19 cellular contexts compared by ENCODE assay signal in genomic region chr2:830419-831224, GRCh38.
DNase-seq lines count a peak whose midpoint lies in the region; ATAC-seq and TF ChIP-seq lines count a peak whose summit lies in the region.
"Had no signal": no experiment of that assay in that cellular context is flagged by ENCODE, and none has a peak within 500 bp of the region (broad histone marks: within the 10 kb centered on the region; RNA-seq: fewer than 3 reads in every experiment).

No MANE protein-coding gene starts in this region.

- H3K27me3 ChIP-seq in H7 (ENCODE audit: control insufficient read depth, insufficient read depth, low read length) (no peaks in the 10 kb centered on the region; the same call in 1 of the 2 replicates), neural progenitor cell (no peaks in the 10 kb centered on the region), tibial artery (peaks cover 0 to 4% of the 10 kb centered on the region in 2 donors)
- H3K27me3 ChIP-seq: BE2C had no signal

- ATAC-seq in WTC11: peak; percentile 82
- ATAC-seq: A549; CD8-positive, alpha-beta T cell; HCT116; K562 had no signal

- H3F3A ChIP-seq in neural progenitor cell (ENCODE audit: low read depth): no peaks in the 10 kb centered on the region

- no peak overlapping the region for H3K27ac ChIP-seq in neural progenitor cell
- H3K27ac ChIP-seq in tibial artery: no peak overlapping the region
- H3K27ac ChIP-seq: A549, C4-2B, HL-60 had no signal

- H3K4me3 Mint-ChIP-seq in WTC11: no peak overlapping the region
- H3K4me3 Mint-ChIP-seq in neural progenitor cell: no peak overlapping the region
- H3K4me3 Mint-ChIP-seq: CD8-positive, alpha-beta T cell had no signal

- H3K36me3 ChIP-seq in H7 (replicated peaks; ENCODE audit: control insufficient read depth, insufficient read depth, low read length) (no peaks in the 10 kb centered on the region), neural progenitor cell (no peaks in the 10 kb centered on the region), tibial artery (no peaks in the 10 kb centered on the region)
- H3K36me3 ChIP-seq: BE2C had no signal

- H3K4me3 ChIP-seq in H7 (ENCODE audit: insufficient read depth, low read depth, low read length) (no peak overlapping the region), neural progenitor cell (no peak overlapping the region), tibial artery (no peak overlapping the region)
- H3K4me3 ChIP-seq: A549, K562 had no signal

- no peak overlapping the region for H2AFZ ChIP-seq in neural progenitor cell (replicated peaks)

- no peaks in the 10 kb centered on the region for H3K79me2 ChIP-seq in neural progenitor cell (ENCODE audit: low read depth)

- H4K20me1 ChIP-seq in neural progenitor cell (ENCODE audit: low read depth): no peaks in the 10 kb centered on the region

- H3K9ac ChIP-seq in neural progenitor cell: no peak overlapping the region

- TF ChIP-seq CTCF in WTC11 (IDR thresholded peaks at IDR 0.05) (no peak), neural progenitor cell (IDR thresholded peaks at IDR 0.05) (no peak), tibial artery (IDR thresholded peaks at IDR 0.05) (no peak)

- H3K4me1 Mint-ChIP-seq in WTC11: peaks cover 26% of the 10 kb centered on the region
- peaks cover 2% of the 10 kb centered on the region for H3K4me1 Mint-ChIP-seq in neural progenitor cell

- intact Hi-C loops in tibial artery (cut with DNase I; ENCODE audit: low total_unique reads): no loop called here

- peaks cover 8% of the 10 kb centered on the region; the same call in 1 of the 2 replicates for H3K9me3 Mint-ChIP-seq in WTC11
- no peaks in the 10 kb centered on the region for H3K9me3 Mint-ChIP-seq in neural progenitor cell
- H3K9me3 Mint-ChIP-seq: CD8-positive, alpha-beta T cell had no signal

- peak; percentile 39 for DNase-seq in H7
- DNase-seq in WTC11 (ENCODE audit: low spot score): no peak
- no peak for DNase-seq in neural progenitor cell (ENCODE audit: low spot score)
- DNase-seq in NCI-H2196 treated with DMSO at 0.1 percent for 48 hours (lab: John Stamatoyannopoulos, UW; ENCODE audit: unreplicated experiment): no peak
- DNase-seq in tibial artery: no peak
- no peak for DNase-seq in activated CD4-positive, alpha-beta T cell treated with anti-CD3 and anti-CD28 coated beads for 1 hour
- DNase-seq: BE2C; CD8-positive, alpha-beta T cell; COR-L47; DMS153; DMS79 treated with DMSO at 0.1 percent for 48 hours; EL; GDM1; GOT3 had no signal

- H3K4me2 ChIP-seq in neural progenitor cell: no peak overlapping the region
- H3K4me2 ChIP-seq: A549 had no signal

- CTCF ChIA-PET in WTC11 (lab: Charles Lee): interaction anchor here (0.5 to 1.4 kb wide), 4 partner anchors 101 to 982 kb away, joined by 3 to 5 read pairs (median 4); no protein-coding TSS in a partner anchor

- POLR2A ChIA-PET in WTC11 (lab: Charles Lee): no interaction called here

- H3K9me3 ChIP-seq in neural progenitor cell (ENCODE audit: low read depth): no peaks in the 10 kb centered on the region
- H3K9me3 ChIP-seq in tibial artery: no peaks in the 10 kb centered on the region
- H3K9me3 ChIP-seq: A549, BE2C had no signal

- H3K36me3 Mint-ChIP-seq in WTC11: no peaks in the 10 kb centered on the region
- no peaks in the 10 kb centered on the region for H3K36me3 Mint-ChIP-seq in neural progenitor cell
- H3K36me3 Mint-ChIP-seq: CD8-positive, alpha-beta T cell had no signal

- H3K27ac Mint-ChIP-seq in WTC11 (no peak overlapping the region), neural progenitor cell (peak overlapping the region; percentile 42)
- H3K27ac Mint-ChIP-seq: CD8-positive, alpha-beta T cell had no signal

- H3K4me1 ChIP-seq in neural progenitor cell (peaks cover 8% of the 10 kb centered on the region), tibial artery (peaks cover 0 to 23% (median 13%) of the 10 kb centered on the region in 4 donors)
- H3K4me1 ChIP-seq: A549, BE2C had no signal

- peaks cover 46% of the 10 kb centered on the region for H3K27me3 Mint-ChIP-seq in WTC11 (ENCODE audit: low read depth)
- peaks cover 2% of the 10 kb centered on the region for H3K27me3 Mint-ChIP-seq in neural progenitor cell (ENCODE audit: insufficient read depth, low read depth)

TF ChIP-seq in WTC11, 78 proteins besides CTCF, POLR2A, EP300 and RAD21:
- TF ChIP-seq ZBTB43 (CRISPR knock-in tag; IDR thresholded peaks at IDR 0.05): no peak
- no peak for TF ChIP-seq FOXK1 (CRISPR knock-in tag; IDR thresholded peaks at IDR 0.05)
- 0 out of 2 replicates have a peak, but pooled peaks have one; percentile 21 for TF ChIP-seq ZNF423 (CRISPR knock-in tag; IDR thresholded peaks at IDR 0.05)
- TF ChIP-seq E2F5 (CRISPR knock-in tag; IDR thresholded peaks at IDR 0.05): no peak
- TF ChIP-seq USF2 (CRISPR knock-in tag; IDR thresholded peaks at IDR 0.05): peak; percentile 76
